Comparison of ENCODE assay signal across 1 cellular context in genomic region chr17:28547623-28548416, GRCh38.
TF ChIP-seq lines count a peak whose summit lies in the region.

No MANE protein-coding gene starts in this region.

TF ChIP-seq in HepG2, 621 proteins besides CTCF, POLR2A, EP300 and RAD21 (continues in another document):
- no peak; the same call in 1 of the 2 replicates for TF ChIP-seq HDAC2 (CRISPR knock-in tag; IDR thresholded peaks at IDR 0.05)
- TF ChIP-seq ETV5 (CRISPR knock-in tag; IDR thresholded peaks at IDR 0.05; ENCODE audit: borderline replicate concordance), result peak; percentile 11; the same call in 1 of the 2 replicates
- TF ChIP-seq STAG1 (CRISPR knock-in tag; IDR thresholded peaks at IDR 0.05), result peak; percentile 51
- TF ChIP-seq ZNF382 (CRISPR knock-in tag; IDR thresholded peaks at IDR 0.05; ENCODE audit: borderline replicate concordance), result no peak
- peak; percentile 31; the same call in 1 of the 2 replicates for TF ChIP-seq ZFX (CRISPR knock-in tag; IDR thresholded peaks at IDR 0.05; ENCODE audit: low read depth)
- TF ChIP-seq NR2F6 (IDR thresholded peaks at IDR 0.05), result no peak
- TF ChIP-seq NR2F6 (CRISPR knock-in tag; IDR thresholded peaks at IDR 0.05), result 0 out of 2 replicates have a peak, but pooled peaks have one; percentile 7
- TF ChIP-seq ZBTB33 (CRISPR knock-in tag; IDR thresholded peaks at IDR 0.05), result peak; percentile 46; the same call in 1 of the 2 replicates
- TF ChIP-seq RNF2 (conservative IDR thresholded peaks at IDR 0.05; ENCODE audit: low read depth), result no peak
- no peak for TF ChIP-seq HNF1A (IDR thresholded peaks at IDR 0.05; ENCODE audit: low read depth)
- no peak for TF ChIP-seq HNF1A (CRISPR knock-in tag; IDR thresholded peaks at IDR 0.05; ENCODE audit: borderline replicate concordance)
- no peak for TF ChIP-seq ZNF333 (CRISPR knock-in tag; IDR thresholded peaks at IDR 0.05; ENCODE audit: borderline replicate concordance)
- TF ChIP-seq CREBL2 (CRISPR knock-in tag; IDR thresholded peaks at IDR 0.05; ENCODE audit: borderline replicate concordance), result no peak
- 0 out of 2 replicates have a peak, but pooled peaks have one; percentile 52 for TF ChIP-seq ZNF598 (CRISPR knock-in tag; IDR thresholded peaks at IDR 0.05; ENCODE audit: borderline replicate concordance)
- TF ChIP-seq GMEB2 (CRISPR knock-in tag; IDR thresholded peaks at IDR 0.05; ENCODE audit: low read depth), result no peak
- no peak for TF ChIP-seq SRSF1 (optimal IDR thresholded peaks at IDR 0.05; ENCODE audit: low read depth, low read length)
- peak; percentile 40; the same call in 1 of the 2 replicates for TF ChIP-seq ZNF274 (CRISPR knock-in tag; IDR thresholded peaks at IDR 0.05)
- TF ChIP-seq ZBTB10 (CRISPR knock-in tag; IDR thresholded peaks at IDR 0.05; ENCODE audit: borderline replicate concordance), result no peak
- TF ChIP-seq SMC3 (IDR thresholded peaks at IDR 0.05; ENCODE audit: low read length), result peak; percentile 18; the same call in 1 of the 2 replicates
- no peak for TF ChIP-seq PHF21A (CRISPR knock-in tag; IDR thresholded peaks at IDR 0.05)
- TF ChIP-seq HIC2 (CRISPR knock-in tag; IDR thresholded peaks at IDR 0.05; ENCODE audit: low read depth), result peak; percentile 70; the same call in 1 of the 2 replicates
- TF ChIP-seq JARID2 (CRISPR knock-in tag; IDR thresholded peaks at IDR 0.05; ENCODE audit: insufficient replicate concordance), result no peak
- TF ChIP-seq ELF3 (CRISPR knock-in tag; IDR thresholded peaks at IDR 0.05), result no peak
- TF ChIP-seq HNRNPL (IDR thresholded peaks at IDR 0.05; ENCODE audit: low read depth, low read length), result peak; percentile 97
- no peak for TF ChIP-seq GMEB1 (CRISPR knock-in tag; IDR thresholded peaks at IDR 0.05; ENCODE audit: borderline replicate concordance)
- TF ChIP-seq ZNF563 (CRISPR knock-in tag; IDR thresholded peaks at IDR 0.05), result no peak
- TF ChIP-seq MAFG (CRISPR knock-in tag; IDR thresholded peaks at IDR 0.05), result no peak
- TF ChIP-seq ZFP91 (CRISPR knock-in tag; IDR thresholded peaks at IDR 0.05; ENCODE audit: borderline replicate concordance), result no peak
- no peak for TF ChIP-seq NFATC3 (CRISPR knock-in tag; IDR thresholded peaks at IDR 0.05)
- TF ChIP-seq KDM1A (CRISPR knock-in tag; IDR thresholded peaks at IDR 0.05), result no peak
- no peak for TF ChIP-seq ZSCAN5A (CRISPR knock-in tag; IDR thresholded peaks at IDR 0.05; ENCODE audit: borderline replicate concordance)
- no peak for TF ChIP-seq ZNF766 (CRISPR knock-in tag; IDR thresholded peaks at IDR 0.05; ENCODE audit: borderline replicate concordance)
- TF ChIP-seq KDM2A (CRISPR knock-in tag; IDR thresholded peaks at IDR 0.05; ENCODE audit: borderline replicate concordance, low read depth), result peak; percentile 58
- no peak for TF ChIP-seq KAT2B (IDR thresholded peaks at IDR 0.05; ENCODE audit: borderline replicate concordance, low read depth, low read length)
- no peak for TF ChIP-seq ZNF619 (CRISPR knock-in tag; IDR thresholded peaks at IDR 0.05)
- TF ChIP-seq GATA4 (IDR thresholded peaks at IDR 0.05; ENCODE audit: borderline replicate concordance, low read depth), result no peak
- no peak for TF ChIP-seq GATAD2A (CRISPR knock-in tag; IDR thresholded peaks at IDR 0.05)
- TF ChIP-seq ZNF687 (CRISPR knock-in tag; IDR thresholded peaks at IDR 0.05), result peak; percentile 47
